8 cellular contexts compared by ENCODE assay signal in the genomic region with DNA sequence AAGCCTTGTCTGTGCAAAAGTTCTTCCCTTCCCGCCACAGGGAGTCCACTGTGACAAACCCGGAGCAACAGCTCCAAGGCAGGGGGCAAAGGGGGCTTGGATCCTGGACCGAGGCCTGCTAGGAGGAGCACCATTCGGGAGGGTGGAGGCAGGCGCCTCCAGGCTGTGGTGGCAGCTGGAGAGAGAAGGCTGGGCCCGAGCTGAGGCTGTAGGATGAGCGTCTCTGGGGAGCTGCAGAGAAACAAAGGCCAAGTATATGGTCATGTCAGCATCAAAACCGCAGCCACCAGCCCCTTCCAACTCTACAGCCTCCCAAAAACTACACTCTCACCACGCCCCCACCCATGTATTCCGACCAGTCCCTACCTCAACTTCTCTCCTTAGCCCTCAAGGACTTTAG. TPM values are rescaled to one million over a fixed set of nuclear protein-coding genes. Genes with fewer than 3 reads are reported as not detected.
A peak's percentile ranks its signal among the peaks of the same experiment; 100 is the strongest.
DNase-seq lines count a peak whose midpoint lies in the region; ATAC-seq and TF ChIP-seq lines count a peak whose summit lies in the region.

No MANE protein-coding gene starts in this region.

- ATAC-seq in stimulated activated naive CD8-positive, alpha-beta T cell treated with anti-CD3 and anti-CD28 coated beads, Interleukin-15, Interleukin-2, amounts not matched to agents 100 U/mL and 50 U/mL, for 24 hours = no peak
- no peak for ATAC-seq in HG03442 (IDR thresholded peaks at IDR 0.05; ENCODE audit: unreplicated experiment)

- peaks cover 79% of the 10 kb centered on the region for H3K4me1 ChIP-seq in mononuclear cell (ENCODE audit: insufficient read depth, low read length)

- H3K4me1 Mint-ChIP-seq in stimulated activated naive CD8-positive, alpha-beta T cell treated with anti-CD3 and anti-CD28 coated beads, Interleukin-15, Interleukin-2, amounts not matched to agents 100 ng/mL and 50 ng/mL, for 24 hours (ENCODE audit: low read depth) = peaks cover 56% of the 10 kb centered on the region

- no peaks in the 10 kb centered on the region for H3K27me3 ChIP-seq in mononuclear cell (ENCODE audit: insufficient read depth, low read length)

- H3K9me3 Mint-ChIP-seq in stimulated activated naive CD8-positive, alpha-beta T cell treated with anti-CD3 and anti-CD28 coated beads, Interleukin-15, Interleukin-2, amounts not matched to agents 100 ng/mL and 50 ng/mL, for 24 hours = no peaks in the 10 kb centered on the region

- H3K4me3 ChIP-seq in cardiac fibroblast (replicated peaks in 1 of 2; ENCODE audit: low read depth in 2 of 2, low read length in 2 of 2) = peak overlapping the region; percentile 84 to 93
- peak overlapping the region; percentile 89 for H3K4me3 ChIP-seq in mononuclear cell (ENCODE audit: low read length)

- H3K4me3 Mint-ChIP-seq in stimulated activated naive CD8-positive, alpha-beta T cell treated with anti-CD3 and anti-CD28 coated beads, Interleukin-15, Interleukin-2, amounts not matched to agents 100 ng/mL and 50 ng/mL, for 24 hours = peak overlapping the region; percentile 95

- DNase-seq in stimulated activated naive CD8-positive, alpha-beta T cell treated with anti-CD3 and anti-CD28 coated beads, Interleukin-15, Interleukin-2, amounts not matched to agents 100 U/mL and 50 U/mL, for 24 hours = no peak
- DNase-seq in cardiac fibroblast (ENCODE audit: low read depth in 2 of 2) (peak in 1 of 2 donors; percentile 46), GM20000 (ENCODE audit: low spot score) (no peak)
- DNase-seq in stimulated activated naive CD4-positive, alpha-beta T cell treated with Interleukin-2 at 50 U/mL for 16 hours (lab: John Stamatoyannopoulos, UW) = no peak
- no peak for DNase-seq in activated CD4-positive, CD25-positive, alpha-beta regulatory T cell (lab: John Stamatoyannopoulos, UW)

- TF ChIP-seq CTCF in cardiac fibroblast (IDR thresholded peaks at IDR 0.05; ENCODE audit: low read depth, low read length) = no peak
- TF ChIP-seq CTCF in GM20000 (IDR thresholded peaks at IDR 0.05; ENCODE audit: extremely low read depth, missing control alignments) = no peak

- H3K36me3 Mint-ChIP-seq in stimulated activated naive CD8-positive, alpha-beta T cell treated with anti-CD3 and anti-CD28 coated beads, Interleukin-15, Interleukin-2, amounts not matched to agents 100 ng/mL and 50 ng/mL, for 24 hours (ENCODE audit: low read depth) = peaks cover 22% of the 10 kb centered on the region

- H3K9me3 ChIP-seq in mononuclear cell (ENCODE audit: low read depth, low read length) = no peaks in the 10 kb centered on the region

- H3K27ac Mint-ChIP-seq in stimulated activated naive CD8-positive, alpha-beta T cell treated with anti-CD3 and anti-CD28 coated beads, Interleukin-15, Interleukin-2, amounts not matched to agents 100 ng/mL and 50 ng/mL, for 24 hours = peak overlapping the region; percentile 99

- no peaks in the 10 kb centered on the region for H3K27me3 Mint-ChIP-seq in stimulated activated naive CD8-positive, alpha-beta T cell treated with anti-CD3 and anti-CD28 coated beads, Interleukin-15, Interleukin-2, amounts not matched to agents 100 ng/mL and 50 ng/mL, for 24 hours

RNA-seq across cellular contexts. Expression of a gene that starts 0.6 kb away (rescaled TPM):
- total RNA-seq in mononuclear cell = 8.7 TPM

RNA-seq across cellular contexts. Expression of a gene that starts 12.9 kb away (rescaled TPM):
- total RNA-seq in mononuclear cell = 13.1 TPM

RNA-seq across cellular contexts. Expression of a gene that starts 33.7 kb away (rescaled TPM):
- 5.6 TPM for total RNA-seq in mononuclear cell
